Comparison of ENCODE assay signal across 13 cellular contexts in genomic region chr18:74456017-74456408, GRCh38. TPM values are rescaled to one million over a fixed set of nuclear protein-coding genes. Genes with fewer than 3 reads are reported as not detected.
DNase-seq lines count a peak whose midpoint lies in the region; ATAC-seq and TF ChIP-seq lines count a peak whose summit lies in the region.
"Had no signal": no experiment of that assay in that cellular context is flagged by ENCODE, and none has a peak within 500 bp of the region (broad histone marks: within the 10 kb centered on the region; RNA-seq: fewer than 3 reads in every experiment).

No MANE protein-coding gene starts in this region.

- peak overlapping the region; percentile 39 for H3K4me3 ChIP-seq in cardiac muscle cell
- peak overlapping the region; percentile 48 to 87 (median 77) for H3K4me3 ChIP-seq in dorsolateral prefrontal cortex
- H3K4me3 ChIP-seq in neural cell (ENCODE audit: low read length), result peak overlapping the region; percentile 82
- peak overlapping the region; percentile 61 for H3K4me3 ChIP-seq in thoracic aorta
- no peak overlapping the region for H3K4me3 ChIP-seq in brain microvascular endothelial cell (ENCODE audit: low read depth, low read length)

- DNase-seq in cardiac muscle cell (ENCODE audit: low read depth in 1 of 2, low spot score in 1 of 2) (no peak), left ventricle myocardium superior (no peak), dorsolateral prefrontal cortex (no peak), thoracic aorta (ENCODE audit: low spot score) (no peak), brain microvascular endothelial cell (no peak), NCI-H748 treated with DMSO at 0.1 percent for 48 hours (lab: John Stamatoyannopoulos, UW) (no peak)
- DNase-seq in activated CD4-positive, alpha-beta T cell treated with anti-CD3 and anti-CD28 coated beads, Interleukin-2, amount 50 U/mL, for 4 hours, result no peak
- DNase-seq: aorta, DMS 273 treated with DMSO at 0.1 percent for 48 hours, NCI-H187 had no signal

- H3K79me2 ChIP-seq in neural cell (replicated peaks; ENCODE audit: insufficient read depth, low read length), result no peaks in the 10 kb centered on the region

- ATAC-seq in left ventricle myocardium superior (no peak), thoracic aorta (ENCODE audit: insufficient number of reproducible peaks, low FRiP score, low read depth) (no peak)

- H3K9ac ChIP-seq in neural cell (ENCODE audit: low read length), result peak overlapping the region; percentile 34

- in situ Hi-C loops in brain microvascular endothelial cell (cut with HindIII; ENCODE audit: low pct_ligation_motif_present, low sequenced_read_pairs), result loop anchor here (25.0 kb wide), 1 partner anchor 106 kb away; no protein-coding TSS in a partner anchor

- H3K9me3 ChIP-seq in cardiac muscle cell (ENCODE audit: low read depth) (no peaks in the 10 kb centered on the region), neural cell (ENCODE audit: low read length) (no peaks in the 10 kb centered on the region), thoracic aorta (no peaks in the 10 kb centered on the region)

- H4K20me1 ChIP-seq in neural cell (ENCODE audit: insufficient read depth), result no peaks in the 10 kb centered on the region

- no peaks in the 10 kb centered on the region for H3K4me1 ChIP-seq in cardiac muscle cell (ENCODE audit: low read depth)
- peaks cover 7 to 9% of the 10 kb centered on the region in 2 donors for H3K4me1 ChIP-seq in thoracic aorta (ENCODE audit: control insufficient read depth in 1 of 2, low read depth in 2 of 2)

- no peaks in the 10 kb centered on the region for H3K9me2 ChIP-seq in neural cell (ENCODE audit: insufficient read depth, low read length)

- TF ChIP-seq EP300 in neural cell (conservative IDR thresholded peaks at IDR 0.05; ENCODE audit: poor library complexity, severe bottlenecking), result no peak

- no peak for TF ChIP-seq RAD21 in neural cell (conservative IDR thresholded peaks at IDR 0.05)

- H3K4me2 ChIP-seq in neural cell (ENCODE audit: low read length), result peak overlapping the region; percentile 42

- no peak overlapping the region for H2AFZ ChIP-seq in neural cell (ENCODE audit: low read depth, low read length)

- intact Hi-C loops in left ventricle myocardium superior (cut with micrococcal nuclease), result no loop called here
- intact Hi-C loops in dorsolateral prefrontal cortex (cut with DNase I), result loop anchor here in 1 of 2 donors (5.0 kb wide), 1 partner anchor 41 kb away; the partner anchor contains the start of gene CNDP2

- no peak overlapping the region for H3K27ac ChIP-seq in cardiac muscle cell
- peak overlapping the region in 56 of 59 donors; percentile 36 to 98 (median 90) for H3K27ac ChIP-seq in dorsolateral prefrontal cortex
- no peak overlapping the region for H3K27ac ChIP-seq in neural cell (ENCODE audit: low read length)
- no peak overlapping the region for H3K27ac ChIP-seq in thoracic aorta
- no peak overlapping the region for H3K27ac ChIP-seq in brain microvascular endothelial cell

- no peaks in the 10 kb centered on the region for H3K36me3 ChIP-seq in cardiac muscle cell
- no peaks in the 10 kb centered on the region for H3K36me3 ChIP-seq in neural cell (ENCODE audit: insufficient read depth, low read length)
- no peaks in the 10 kb centered on the region for H3K36me3 ChIP-seq in thoracic aorta
- no peaks in the 10 kb centered on the region for H3K36me3 ChIP-seq in brain microvascular endothelial cell (replicated peaks)

- H3K27me3 ChIP-seq in cardiac muscle cell (peaks cover 67% of the 10 kb centered on the region), dorsolateral prefrontal cortex (peaks cover 0 to 13% (median 0%) of the 10 kb centered on the region in 45 donors), neural cell (ENCODE audit: insufficient read depth, low read depth, low read length) (peaks cover 41% of the 10 kb centered on the region), thoracic aorta (replicated peaks; ENCODE audit: insufficient read depth) (no peaks in the 10 kb centered on the region), brain microvascular endothelial cell (replicated peaks) (peaks cover 40% of the 10 kb centered on the region)

- no peak for TF ChIP-seq CTCF in cardiac muscle cell (IDR thresholded peaks at IDR 0.05; ENCODE audit: low read depth, low read length)
- no peak for TF ChIP-seq CTCF in dorsolateral prefrontal cortex (IDR thresholded peaks at IDR 0.05 in 54 of 56, conservative IDR thresholded peaks at IDR 0.05 in 2 of 56; ENCODE audit: low read depth in 1 of 56, partially characterized antibody in 56 of 56)
- no peak for TF ChIP-seq CTCF in neural cell (IDR thresholded peaks at IDR 0.05; ENCODE audit: poor library complexity, severe bottlenecking)
- TF ChIP-seq CTCF in thoracic aorta (IDR thresholded peaks at IDR 0.05), result no peak
- no peak for TF ChIP-seq CTCF in brain microvascular endothelial cell (IDR thresholded peaks at IDR 0.05; ENCODE audit: low read depth, low read length, missing control alignments)

- no peaks in the 10 kb centered on the region for H3F3A ChIP-seq in neural cell (ENCODE audit: insufficient read depth, low read length, poor library complexity, severe bottlenecking)

TF ChIP-seq in neural cell, 6 proteins besides CTCF, POLR2A, EP300 and RAD21:
- TF ChIP-seq EZH2 (IDR thresholded peaks at IDR 0.05; ENCODE audit: borderline replicate concordance, insufficient read depth, low read length, poor library complexity, severe bottlenecking) (no peak), MXI1 (conservative IDR thresholded peaks at IDR 0.05; ENCODE audit: poor library complexity, severe bottlenecking) (no peak), SMC3 (conservative IDR thresholded peaks at IDR 0.05; ENCODE audit: poor library complexity) (no peak), REST (IDR thresholded peaks at IDR 0.05; ENCODE audit: borderline replicate concordance) (no peak), TAF1 (IDR thresholded peaks at IDR 0.05; ENCODE audit: low read depth) (no peak), POLR2AphosphoS5 (IDR thresholded peaks at IDR 0.05) (no peak)

RNA-seq across cellular contexts. Expression of gene DIPK1C, which starts 1.1 kb away (rescaled TPM):
- total RNA-seq in cardiac muscle cell (not detected in 2 replicates), left ventricle myocardium superior (6.3 TPM), dorsolateral prefrontal cortex (10 to 100 TPM in 76 of 120 experiments, 1 to 10 TPM in 44; 1.9 to 31.7 (median 11.6) TPM), thoracic aorta (not detected)
- polyA plus RNA-seq in cardiac muscle cell (not detected in 2 replicates), neural cell (not detected in 2 replicates)
- polyA minus RNA-seq in neural cell, result not detected in 2 replicates
- total RNA-seq: A673, aorta, renal cortical epithelial cell had no signal

RNA-seq across cellular contexts. Expression of gene CNDP2, which starts 40.1 kb away (rescaled TPM):
- 78.4 and 79.2 TPM in 2 replicates for total RNA-seq in cardiac muscle cell
- 74.8 and 114 TPM in 2 replicates for polyA plus RNA-seq in cardiac muscle cell
- 63.5 TPM for total RNA-seq in left ventricle myocardium superior
- 100 to 1,000 TPM; 146 to 408 (median 218) TPM for total RNA-seq in dorsolateral prefrontal cortex
- 29.0 and 35.7 TPM in 2 replicates for polyA plus RNA-seq in neural cell
- polyA minus RNA-seq in neural cell, result 35.5 and 49.2 TPM in 2 replicates
- 100 to 1,000 TPM in 1 of 2 donors, 10 to 100 TPM in 1; 44.3 to 106 TPM for total RNA-seq in thoracic aorta

Comparison
In these comparisons a context has a peak if more than half of its experiments do, and no peak if none do; other contexts are left out.
1. H3K27ac ChIP-seq: peak in dorsolateral prefrontal cortex (56 of 59); none in cardiac muscle cell (single experiment), neural cell (single experiment), thoracic aorta (0 of 2) and brain microvascular endothelial cell (single experiment).